ENCODE assay signal across 1 cellular context in genomic region chr1:230642263-230642959, GRCh38.
TF ChIP-seq lines count a peak whose summit lies in the region.

TSS of gene COG2 (plus strand) at chr1:230642481. CDS start at chr1:230642607, 126 bp downstream.

TF ChIP-seq in HEK293, 187 proteins besides CTCF, POLR2A, EP300 and RAD21 (continued from another document and continues in another):
- TF ChIP-seq REST (tag by site-specific recombination; IDR thresholded peaks at IDR 0.05): peak; percentile 54; the same call in 1 of the 2 replicates
- no peak for TF ChIP-seq ZNF132 (tag by site-specific recombination; IDR thresholded peaks at IDR 0.05; ENCODE audit: borderline replicate concordance)
- TF ChIP-seq ZFP3 (tag by site-specific recombination; IDR thresholded peaks at IDR 0.05; ENCODE audit: low read depth): no peak
- TF ChIP-seq ZNF660 (tag by site-specific recombination; IDR thresholded peaks at IDR 0.05): peak; percentile 98
- TF ChIP-seq ZNF292 (tag by site-specific recombination; IDR thresholded peaks at IDR 0.05; ENCODE audit: borderline replicate concordance, low read depth): no peak
- TF ChIP-seq GLI2 (tag by site-specific recombination; IDR thresholded peaks at IDR 0.05; ENCODE audit: borderline replicate concordance, low read depth): no peak
- TF ChIP-seq, protein P1, sequence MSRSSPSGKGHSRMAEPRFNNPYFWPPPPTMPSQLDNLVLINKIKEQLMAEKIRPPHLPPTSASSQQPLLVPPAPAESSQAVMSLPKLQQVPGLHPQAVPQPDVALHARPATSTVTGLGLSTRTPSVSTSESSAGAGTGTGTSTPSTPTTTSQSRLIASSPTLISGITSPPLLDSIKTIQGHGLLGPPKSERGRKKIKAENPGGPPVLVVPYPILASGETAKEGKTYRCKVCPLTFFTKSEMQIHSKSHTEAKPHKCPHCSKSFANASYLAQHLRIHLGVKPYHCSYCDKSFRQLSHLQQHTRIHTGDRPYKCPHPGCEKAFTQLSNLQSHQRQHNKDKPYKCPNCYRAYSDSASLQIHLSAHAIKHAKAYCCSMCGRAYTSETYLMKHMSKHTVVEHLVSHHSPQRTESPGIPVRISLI (tag by site-specific recombination; IDR thresholded peaks at IDR 0.05): no peak
- TF ChIP-seq ZNF324 (tag by site-specific recombination; IDR thresholded peaks at IDR 0.05): peak; percentile 96
- no peak for TF ChIP-seq SCRT1 (tag by site-specific recombination; IDR thresholded peaks at IDR 0.05; ENCODE audit: borderline replicate concordance)
- TF ChIP-seq ZFP69B (tag by site-specific recombination; IDR thresholded peaks at IDR 0.05): peak; percentile 88
- peak; percentile 43; the same call in 1 of the 2 replicates for TF ChIP-seq GLI4 (tag by site-specific recombination; IDR thresholded peaks at IDR 0.05)
- no peak for TF ChIP-seq ZNF37A (tag by site-specific recombination; IDR thresholded peaks at IDR 0.05)
- no peak for TF ChIP-seq ZNF585B (tag by site-specific recombination; IDR thresholded peaks at IDR 0.05)
- peak; percentile 84 for TF ChIP-seq ZNF610 (tag by site-specific recombination; IDR thresholded peaks at IDR 0.05; ENCODE audit: borderline replicate concordance)
- no peak for TF ChIP-seq ZNF777 (tag by site-specific recombination; IDR thresholded peaks at IDR 0.05; ENCODE audit: borderline replicate concordance)
- peak; percentile 97 for TF ChIP-seq ZXDB (tag by site-specific recombination; IDR thresholded peaks at IDR 0.05)
- TF ChIP-seq ZNF138 (tag by site-specific recombination; IDR thresholded peaks at IDR 0.05; ENCODE audit: borderline replicate concordance): no peak
- peak; percentile 98 for TF ChIP-seq ZBTB7A (tag by site-specific recombination; IDR thresholded peaks at IDR 0.05; ENCODE audit: low read depth)
- no peak for TF ChIP-seq ZNF140 (tag by site-specific recombination; IDR thresholded peaks at IDR 0.05)
- TF ChIP-seq SP7 (tag by site-specific recombination; IDR thresholded peaks at IDR 0.05): peak; percentile 93
- TF ChIP-seq YY2 (tag by site-specific recombination; IDR thresholded peaks at IDR 0.05): peak; percentile 99
- TF ChIP-seq ZNF202 (tag by site-specific recombination; IDR thresholded peaks at IDR 0.05; ENCODE audit: borderline replicate concordance): no peak
- no peak for TF ChIP-seq GFI1B (tag by site-specific recombination; IDR thresholded peaks at IDR 0.05)
- TF ChIP-seq ZNF133 (tag by site-specific recombination; IDR thresholded peaks at IDR 0.05): no peak; the same call in 1 of the 2 replicates
- TF ChIP-seq RBAK (tag by site-specific recombination; IDR thresholded peaks at IDR 0.05): no peak
- no peak for TF ChIP-seq ZNF677 (tag by site-specific recombination; IDR thresholded peaks at IDR 0.05)
- TF ChIP-seq ZNF530 (tag by site-specific recombination; IDR thresholded peaks at IDR 0.05; ENCODE audit: low read depth): no peak
- TF ChIP-seq ZNF561 (tag by site-specific recombination; IDR thresholded peaks at IDR 0.05; ENCODE audit: borderline replicate concordance): peak; percentile 95
- 0 out of 2 replicates have a peak, but pooled peaks have one; percentile 22 for TF ChIP-seq ZNF626 (tag by site-specific recombination; IDR thresholded peaks at IDR 0.05)
- TF ChIP-seq ZNF423 (tag by site-specific recombination; IDR thresholded peaks at IDR 0.05): no peak
- no peak for TF ChIP-seq TCF7L2 (IDR thresholded peaks at IDR 0.05; ENCODE audit: borderline replicate concordance, low read depth, low read length)
- TF ChIP-seq KLF8 (tag by site-specific recombination; IDR thresholded peaks at IDR 0.05): peak; percentile 79; the same call in 1 of the 2 replicates
- TF ChIP-seq ZBTB1 (tag by site-specific recombination; IDR thresholded peaks at IDR 0.05): 0 out of 2 replicates have a peak, but pooled peaks have one; percentile 17
- TF ChIP-seq, protein P2, sequence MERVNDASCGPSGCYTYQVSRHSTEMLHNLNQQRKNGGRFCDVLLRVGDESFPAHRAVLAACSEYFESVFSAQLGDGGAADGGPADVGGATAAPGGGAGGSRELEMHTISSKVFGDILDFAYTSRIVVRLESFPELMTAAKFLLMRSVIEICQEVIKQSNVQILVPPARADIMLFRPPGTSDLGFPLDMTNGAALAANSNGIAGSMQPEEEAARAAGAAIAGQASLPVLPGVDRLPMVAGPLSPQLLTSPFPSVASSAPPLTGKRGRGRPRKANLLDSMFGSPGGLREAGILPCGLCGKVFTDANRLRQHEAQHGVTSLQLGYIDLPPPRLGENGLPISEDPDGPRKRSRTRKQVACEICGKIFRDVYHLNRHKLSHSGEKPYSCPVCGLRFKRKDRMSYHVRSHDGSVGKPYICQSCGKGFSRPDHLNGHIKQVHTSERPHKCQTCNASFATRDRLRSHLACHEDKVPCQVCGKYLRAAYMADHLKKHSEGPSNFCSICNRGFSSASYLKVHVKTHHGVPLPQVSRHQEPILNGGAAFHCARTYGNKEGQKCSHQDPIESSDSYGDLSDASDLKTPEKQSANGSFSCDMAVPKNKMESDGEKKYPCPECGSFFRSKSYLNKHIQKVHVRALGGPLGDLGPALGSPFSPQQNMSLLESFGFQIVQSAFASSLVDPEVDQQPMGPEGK (tag by site-specific recombination; IDR thresholded peaks at IDR 0.05): peak; percentile 97
- peak; percentile 94 for TF ChIP-seq GLIS1 (tag by site-specific recombination; IDR thresholded peaks at IDR 0.05)
- no peak for TF ChIP-seq ZNF16 (tag by site-specific recombination; IDR thresholded peaks at IDR 0.05; ENCODE audit: low read depth)
- TF ChIP-seq ZNF10 (tag by site-specific recombination; IDR thresholded peaks at IDR 0.05): peak; percentile 78
- TF ChIP-seq ZNF664 (tag by site-specific recombination; IDR thresholded peaks at IDR 0.05): no peak
- TF ChIP-seq ZNF223 (tag by site-specific recombination; IDR thresholded peaks at IDR 0.05): peak; percentile 96
- TF ChIP-seq ZNF701 (tag by site-specific recombination; IDR thresholded peaks at IDR 0.05): no peak
- TF ChIP-seq ZNF148 (tag by site-specific recombination; IDR thresholded peaks at IDR 0.05; ENCODE audit: borderline replicate concordance): no peak
- no peak for TF ChIP-seq ZNF112 (tag by site-specific recombination; IDR thresholded peaks at IDR 0.05)
- TF ChIP-seq SCRT2 (tag by site-specific recombination; IDR thresholded peaks at IDR 0.05): peak; percentile 40; the same call in 1 of the 2 replicates
- peak; percentile 85; the same call in 1 of the 2 replicates for TF ChIP-seq ZNF391 (tag by site-specific recombination; IDR thresholded peaks at IDR 0.05; ENCODE audit: borderline replicate concordance, low read depth)
- peak; percentile 98 for TF ChIP-seq PRDM10 (tag by site-specific recombination; IDR thresholded peaks at IDR 0.05)
- TF ChIP-seq MEIS1 (CRISPR knock-in tag; IDR thresholded peaks at IDR 0.05; ENCODE audit: borderline replicate concordance): no peak; the same call in 1 of the 2 replicates
- TF ChIP-seq ZNF366 (tag by site-specific recombination; conservative IDR thresholded peaks at IDR 0.05): no peak
- TF ChIP-seq, protein P3, sequence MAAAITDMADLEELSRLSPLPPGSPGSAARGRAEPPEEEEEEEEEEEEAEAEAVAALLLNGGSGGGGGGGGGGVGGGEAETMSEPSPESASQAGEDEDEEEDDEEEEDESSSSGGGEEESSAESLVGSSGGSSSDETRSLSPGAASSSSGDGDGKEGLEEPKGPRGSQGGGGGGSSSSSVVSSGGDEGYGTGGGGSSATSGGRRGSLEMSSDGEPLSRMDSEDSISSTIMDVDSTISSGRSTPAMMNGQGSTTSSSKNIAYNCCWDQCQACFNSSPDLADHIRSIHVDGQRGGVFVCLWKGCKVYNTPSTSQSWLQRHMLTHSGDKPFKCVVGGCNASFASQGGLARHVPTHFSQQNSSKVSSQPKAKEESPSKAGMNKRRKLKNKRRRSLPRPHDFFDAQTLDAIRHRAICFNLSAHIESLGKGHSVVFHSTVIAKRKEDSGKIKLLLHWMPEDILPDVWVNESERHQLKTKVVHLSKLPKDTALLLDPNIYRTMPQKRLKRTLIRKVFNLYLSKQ (tag by site-specific recombination; IDR thresholded peaks at IDR 0.05; ENCODE audit: borderline replicate concordance): no peak
- TF ChIP-seq ZSCAN16 (tag by site-specific recombination; IDR thresholded peaks at IDR 0.05): 0 out of 2 replicates have a peak, but pooled peaks have one; percentile 12
- no peak for TF ChIP-seq ZNF248 (tag by site-specific recombination; IDR thresholded peaks at IDR 0.05)
- 0 out of 2 replicates have a peak, but pooled peaks have one; percentile 27 for TF ChIP-seq PRDM6 (tag by site-specific recombination; IDR thresholded peaks at IDR 0.05)
